ENCODE assay signal across 11 cellular contexts in the genomic region with DNA sequence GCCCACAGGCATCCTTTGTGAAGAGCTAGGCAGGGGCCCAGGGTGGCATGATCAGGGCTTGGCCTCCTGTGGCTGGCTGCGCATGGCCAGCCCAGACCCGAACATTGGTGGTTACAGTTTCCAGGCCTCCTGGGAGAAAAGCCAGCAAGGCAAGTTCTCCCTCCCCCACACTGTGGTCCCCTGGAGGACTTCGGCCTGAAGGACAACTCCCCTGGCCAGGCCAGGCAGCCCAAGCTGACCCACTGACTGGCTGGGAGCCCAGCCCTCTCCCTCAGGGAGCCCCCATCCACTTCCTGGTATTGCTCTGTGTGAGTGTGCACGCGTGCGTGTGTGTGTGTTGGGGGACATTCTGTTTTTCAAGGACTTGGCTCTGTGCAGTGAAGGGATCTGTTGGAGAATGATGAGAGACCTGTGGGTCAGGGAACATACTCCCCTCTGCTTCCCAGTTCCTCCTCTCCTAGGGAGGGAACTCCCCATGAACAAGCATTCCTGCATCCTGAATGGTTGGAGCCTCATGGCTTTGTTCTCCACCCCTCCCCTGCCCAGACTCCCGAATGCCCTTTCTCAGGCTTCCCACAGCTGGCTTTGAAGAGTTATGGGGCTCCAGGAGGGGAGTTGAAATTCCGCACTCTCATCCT. TPM values are rescaled to one million over a fixed set of nuclear protein-coding genes. Genes with fewer than 3 reads are reported as not detected.
DNase-seq lines count a peak whose midpoint lies in the region; ATAC-seq, FAIRE-seq and TF ChIP-seq lines count a peak whose summit lies in the region.
"Had no signal": no experiment of that assay in that cellular context is flagged by ENCODE, and none has a peak within 500 bp of the region (broad histone marks: within the 10 kb centered on the region; RNA-seq: fewer than 3 reads in every experiment).

No MANE protein-coding gene starts in this region.

- no peak overlapping the region for H3K27ac Mint-ChIP-seq in activated CD8-positive, alpha-beta memory T cell treated with anti-CD3 and anti-CD28 coated beads, Interleukin-2, amount 10 ng/mL, durations not matched to agents 7 days and 5 days

- DNase-seq in AG20443 (ENCODE audit: low spot score) (peak; percentile 33), caudate nucleus (lab: John Stamatoyannopoulos, UW) (peak in 38 of 61 donors; percentile 18 to 73 (median 46)), right atrium auricular region (ENCODE audit: low spot score) (peak; percentile 93), pons (ENCODE audit: low spot score) (peak; percentile 70), NCI-H146 treated with DMSO at 0.1 percent for 48 hours (lab: John Stamatoyannopoulos, UW; ENCODE audit: unreplicated experiment) (no peak), RCC 7860 (ENCODE audit: low spot score) (no peak), NCI-H2081 treated with DMSO at 0.1 percent for 48 hours (lab: John Stamatoyannopoulos, UW) (no peak)
- no peak for DNase-seq in activated CD8-positive, alpha-beta memory T cell treated with anti-CD3 and anti-CD28 coated beads, Interleukin-2, amount 10 ng/mL, durations not matched to agents 7 days and 5 days
- DNase-seq: ACHN, activated gamma-delta T cell had no signal

- no peak overlapping the region for H3K4me3 ChIP-seq in right atrium auricular region

- H3K36me3 ChIP-seq in right atrium auricular region = no peaks in the 10 kb centered on the region

- TF ChIP-seq CTCF in right atrium auricular region (IDR thresholded peaks at IDR 0.05) = no peak

- H3K36me3 Mint-ChIP-seq in activated CD8-positive, alpha-beta memory T cell treated with anti-CD3 and anti-CD28 coated beads, Interleukin-2, amount 10 ng/mL, durations not matched to agents 7 days and 5 days = no peaks in the 10 kb centered on the region

- H3K27ac ChIP-seq in caudate nucleus (ENCODE audit: low read depth, low read length) = peak overlapping the region; percentile 69
- peak overlapping the region; percentile 74 to 84 for H3K27ac ChIP-seq in right atrium auricular region

- H3K27me3 Mint-ChIP-seq in activated CD8-positive, alpha-beta memory T cell treated with anti-CD3 and anti-CD28 coated beads, Interleukin-2, amount 10 ng/mL, durations not matched to agents 7 days and 5 days = peaks cover 7% of the 10 kb centered on the region

- CTCF ChIA-PET in activated CD8-positive, alpha-beta memory T cell treated with anti-CD3 and anti-CD28 coated beads, Interleukin-2, amount 10 ng/mL, durations not matched to agents 7 days and 5 days (lab: Charles Lee) = interaction anchor here (1.2 kb wide), 1 partner anchor 268 kb away, joined by 3 read pairs; no protein-coding TSS in a partner anchor

- H3K4me1 Mint-ChIP-seq in activated CD8-positive, alpha-beta memory T cell treated with anti-CD3 and anti-CD28 coated beads, Interleukin-2, amount 10 ng/mL, durations not matched to agents 7 days and 5 days = no peaks in the 10 kb centered on the region

- H3K9me3 ChIP-seq in right atrium auricular region = no peaks in the 10 kb centered on the region

- FAIRE-seq in RCC 7860 (lab: Jason Lieb, UNC) = no peak

- H3K9me3 Mint-ChIP-seq in activated CD8-positive, alpha-beta memory T cell treated with anti-CD3 and anti-CD28 coated beads, Interleukin-2, amount 10 ng/mL, durations not matched to agents 7 days and 5 days (ENCODE audit: low read depth) = no peaks in the 10 kb centered on the region

- no peak for ATAC-seq in activated CD8-positive, alpha-beta memory T cell treated with anti-CD3 and anti-CD28 coated beads, Interleukin-2, amount 10 ng/mL, durations not matched to agents 7 days and 5 days

- no peak overlapping the region for H3K4me3 Mint-ChIP-seq in activated CD8-positive, alpha-beta memory T cell treated with anti-CD3 and anti-CD28 coated beads, Interleukin-2, amount 10 ng/mL, durations not matched to agents 7 days and 5 days

- H3K27me3 ChIP-seq in right atrium auricular region = no peaks in the 10 kb centered on the region

- H3K4me1 ChIP-seq in right atrium auricular region = peaks cover 0 to 52% of the 10 kb centered on the region in 2 donors
- H3K4me1 ChIP-seq: parathyroid adenoma had no signal

RNA-seq across cellular contexts. Expression of a gene that starts 29.5 kb away (rescaled TPM):
- 1 to 10 TPM; 6.0 to 9.7 TPM for total RNA-seq in right atrium auricular region
- not detected for total RNA-seq in activated CD8-positive, alpha-beta memory T cell treated with anti-CD3 and anti-CD28 coated beads, Interleukin-2, amount 10 ng/mL, durations not matched to agents 7 days and 5 days

Comparison
In these comparisons a context has a peak if more than half of its experiments do, and no peak if none do; other contexts are left out.
1. DNase-seq: peak in AG20443 (single experiment), caudate nucleus (38 of 61), right atrium auricular region (single experiment) and pons (single experiment); none in NCI-H146 treated with DMSO at 0.1 percent for 48 hours (single experiment), RCC 7860 (single experiment), NCI-H2081 treated with DMSO at 0.1 percent for 48 hours (single experiment) and activated CD8-positive, alpha-beta memory T cell treated with anti-CD3 and anti-CD28 coated beads, Interleukin-2, amount 10 ng/mL, durations not matched to agents 7 days and 5 days (single experiment).
2. RNA of a gene that starts 29.5 kb away (total RNA-seq): 6.0 to 9.7 TPM in right atrium auricular region; not detected in activated CD8-positive, alpha-beta memory T cell treated with anti-CD3 and anti-CD28 coated beads, Interleukin-2, amount 10 ng/mL, durations not matched to agents 7 days and 5 days; every median in the first group is over 4 times any median in the second.